In the genomic region with DNA sequence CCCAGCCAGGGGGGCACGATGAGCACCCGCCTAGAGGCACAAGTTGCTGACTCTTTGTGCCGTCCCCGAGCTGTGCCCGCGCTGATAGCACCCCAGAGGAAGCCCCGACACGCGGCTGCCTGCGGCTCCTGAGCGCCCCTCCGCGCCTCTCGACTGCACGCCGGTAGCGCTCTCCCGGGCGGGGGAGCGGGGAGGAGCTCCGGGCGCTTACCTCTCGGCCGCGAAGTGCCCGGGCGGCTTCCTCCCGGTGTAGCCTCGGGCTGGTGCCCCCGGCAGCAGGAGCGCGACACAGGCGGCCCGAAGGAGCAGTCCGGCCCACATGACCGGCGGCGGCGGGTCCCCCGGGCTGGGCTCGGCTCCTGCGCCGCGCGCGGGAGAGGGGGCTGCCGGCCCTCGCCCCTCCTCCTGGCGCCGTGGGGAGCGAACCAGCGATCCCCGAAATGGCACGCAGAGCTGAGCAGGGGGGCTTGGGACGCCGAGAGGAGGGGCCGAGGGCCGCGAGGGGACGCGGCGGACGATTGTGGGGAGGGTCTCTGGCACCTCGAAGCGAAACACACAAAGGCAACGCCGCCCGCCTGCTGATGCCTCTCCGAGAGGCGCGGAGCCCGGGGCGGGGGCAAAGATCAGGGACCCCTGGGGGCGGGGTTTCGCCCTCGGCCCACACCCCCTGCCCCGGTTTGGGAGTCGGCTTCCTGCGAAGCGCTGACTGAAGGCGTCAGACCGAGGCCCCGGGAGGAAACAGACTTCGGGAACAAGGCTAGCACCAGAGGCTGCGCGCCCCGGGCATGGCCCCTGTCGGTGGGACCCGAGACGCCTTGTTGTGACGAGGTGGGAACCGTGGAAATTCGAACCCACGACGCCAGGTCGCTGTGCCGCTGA, we compare ENCODE assay signal across 8 cellular contexts. TPM values are rescaled to one million over a fixed set of nuclear protein-coding genes. Genes with fewer than 3 reads are reported as not detected.
DNase-seq lines count a peak whose midpoint lies in the region; ATAC-seq and TF ChIP-seq lines count a peak whose summit lies in the region.

A gene with protein sequence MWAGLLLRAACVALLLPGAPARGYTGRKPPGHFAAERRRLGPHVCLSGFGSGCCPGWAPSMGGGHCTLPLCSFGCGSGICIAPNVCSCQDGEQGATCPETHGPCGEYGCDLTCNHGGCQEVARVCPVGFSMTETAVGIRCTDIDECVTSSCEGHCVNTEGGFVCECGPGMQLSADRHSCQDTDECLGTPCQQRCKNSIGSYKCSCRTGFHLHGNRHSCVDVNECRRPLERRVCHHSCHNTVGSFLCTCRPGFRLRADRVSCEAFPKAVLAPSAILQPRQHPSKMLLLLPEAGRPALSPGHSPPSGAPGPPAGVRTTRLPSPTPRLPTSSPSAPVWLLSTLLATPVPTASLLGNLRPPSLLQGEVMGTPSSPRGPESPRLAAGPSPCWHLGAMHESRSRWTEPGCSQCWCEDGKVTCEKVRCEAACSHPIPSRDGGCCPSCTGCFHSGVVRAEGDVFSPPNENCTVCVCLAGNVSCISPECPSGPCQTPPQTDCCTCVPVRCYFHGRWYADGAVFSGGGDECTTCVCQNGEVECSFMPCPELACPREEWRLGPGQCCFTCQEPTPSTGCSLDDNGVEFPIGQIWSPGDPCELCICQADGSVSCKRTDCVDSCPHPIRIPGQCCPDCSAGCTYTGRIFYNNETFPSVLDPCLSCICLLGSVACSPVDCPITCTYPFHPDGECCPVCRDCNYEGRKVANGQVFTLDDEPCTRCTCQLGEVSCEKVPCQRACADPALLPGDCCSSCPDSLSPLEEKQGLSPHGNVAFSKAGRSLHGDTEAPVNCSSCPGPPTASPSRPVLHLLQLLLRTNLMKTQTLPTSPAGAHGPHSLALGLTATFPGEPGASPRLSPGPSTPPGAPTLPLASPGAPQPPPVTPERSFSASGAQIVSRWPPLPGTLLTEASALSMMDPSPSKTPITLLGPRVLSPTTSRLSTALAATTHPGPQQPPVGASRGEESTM (minus strand): TSS at position 600 of the 879 bp plus-strand sequence. CDS start 279 bp downstream, at position 321.

- TF ChIP-seq EP300 in stomach (IDR thresholded peaks at IDR 0.05): no peak

- peaks cover 22 to 43% (median 41%) of the 10 kb centered on the region in 4 donors for H3K4me1 Mint-ChIP-seq in naive thymus-derived CD8-positive, alpha-beta T cell

- DNase-seq in AG08396 (ENCODE audit: low spot score) (peak; percentile 81), NCI-H526 treated with DMSO at 0.1 percent for 48 hours (lab: John Stamatoyannopoulos, UW) (peak; percentile 84), epithelial cell of proximal tubule (ENCODE audit: low read depth) (no peak), stomach (peak; percentile 71)
- peak; percentile 17 for DNase-seq in activated CD8-positive, alpha-beta memory T cell treated with anti-CD3 and anti-CD28 coated beads, Interleukin-2, amount 50 U/mL, for 1 hour (ENCODE audit: extremely low read depth)
- peak; percentile 46 to 79 (median 64) for DNase-seq in naive thymus-derived CD8-positive, alpha-beta T cell

- no peaks in the 10 kb centered on the region for H3K9me3 ChIP-seq in stomach

- peaks cover 8 to 24% (median 20%) of the 10 kb centered on the region in 4 donors for H3K36me3 ChIP-seq in stomach

- H3K4me3 ChIP-seq in epithelial cell of proximal tubule (ENCODE audit: low read depth, low read length): peak within 1 kb of the TSS; percentile 63
- peak within 1 kb of the TSS; percentile 48 to 69 (median 62) for H3K4me3 ChIP-seq in stomach

- ATAC-seq in GM18873 (IDR thresholded peaks at IDR 0.05; ENCODE audit: low FRiP score, unreplicated experiment) (peak; percentile 49), HG03159 (IDR thresholded peaks at IDR 0.05; ENCODE audit: unreplicated experiment) (peak; percentile 69)
- peak; percentile 92 for ATAC-seq in naive thymus-derived CD8-positive, alpha-beta T cell

- peaks cover 0 to 44% (median 19%) of the 10 kb centered on the region in 3 donors for H3K27me3 ChIP-seq in stomach

- peak within 1 kb of the TSS in 3 of 5 donors; percentile 28 to 66 (median 47) for H3K27ac ChIP-seq in stomach

- H3K36me3 Mint-ChIP-seq in naive thymus-derived CD8-positive, alpha-beta T cell: peaks cover 0 to 17% (median 1%) of the 10 kb centered on the region in 3 donors

- H3K27ac Mint-ChIP-seq in naive thymus-derived CD8-positive, alpha-beta T cell: peak within 1 kb of the TSS in 4 of 10 donors; percentile 37 to 72 (median 64)

- peaks cover 1 to 29% (median 12%) of the 10 kb centered on the region in 5 donors for H3K27me3 Mint-ChIP-seq in naive thymus-derived CD8-positive, alpha-beta T cell

- H3K9me3 Mint-ChIP-seq in naive thymus-derived CD8-positive, alpha-beta T cell: no peaks in the 10 kb centered on the region

- H3K4me1 ChIP-seq in stomach: peaks cover 24 to 46% (median 34%) of the 10 kb centered on the region in 4 donors

- no peak for TF ChIP-seq POLR2A in stomach (IDR thresholded peaks at IDR 0.05)

- peak within 1 kb of the TSS; percentile 73 to 89 (median 83) for H3K4me3 Mint-ChIP-seq in naive thymus-derived CD8-positive, alpha-beta T cell

- intact Hi-C loops in stomach (cut with DNase I; ENCODE audit: low total_unique reads): no loop called here

- 1 to 5% (median 2%) methylated on average over 31 to 97 of the region's 97 CpGs for WGBS in stomach, 5 donors

- POLR2A ChIA-PET in naive thymus-derived CD8-positive, alpha-beta T cell (lab: Charles Lee): interaction anchor here (0.6 to 1.9 kb wide), 4 partner anchors 39 to 92 kb away, joined by 3 to 5 read pairs (median 4); partner anchors contain the start of genes CYB561A3 and TMEM138

- TF ChIP-seq CTCF in epithelial cell of proximal tubule (conservative IDR thresholded peaks at IDR 0.05; ENCODE audit: low read depth, low read length) (peak; percentile 29), stomach (IDR thresholded peaks at IDR 0.05) (peak in 1 of 7 experiments; percentile 9)

RNA-seq across cellular contexts. Expression of the gene that starts here (rescaled TPM):
- 0.65 and 3.5 TPM in 2 replicates for total RNA-seq in epithelial cell of proximal tubule
- total RNA-seq in naive thymus-derived CD8-positive, alpha-beta T cell: under 1 TPM; 0.94 to 0.99 TPM
- not detected for polyA plus RNA-seq in naive thymus-derived CD8-positive, alpha-beta T cell
- 1 to 10 TPM in 2 of 5 donors, under 1 TPM in 1, not detected in 2; 0.45 to 4.6 (median 1.6) TPM for total RNA-seq in stomach
- polyA plus RNA-seq in stomach: 1 to 10 TPM in 1 of 3 donors, under 1 TPM in 2; 0.76 to 1.2 (median 0.93) TPM

Comparison
In these comparisons a context has a peak if more than half of its experiments do, and no peak if none do; other contexts are left out.
1. Peak in DNase-seq and ATAC-seq in naive thymus-derived CD8-positive, alpha-beta T cell; RNA of the gene not detected or under 1 TPM.